16 cellular contexts compared by ENCODE assay signal in genomic region chr10:38118072-38118807, GRCh38.
DNase-seq lines count a peak whose midpoint lies in the region; ATAC-seq and TF ChIP-seq lines count a peak whose summit lies in the region.
"Had no signal": no experiment of that assay in that cellular context is flagged by ENCODE, and none has a peak within 500 bp of the region (broad histone marks: within the 10 kb centered on the region; RNA-seq: fewer than 3 reads in every experiment).

No MANE protein-coding gene starts in this region.

- H3K4me3 ChIP-seq in adipocyte (ENCODE audit: low read length) (peak overlapping the region; percentile 76), fibroblast of pulmonary artery (replicated peaks; ENCODE audit: low read depth, low read length) (no peak overlapping the region)
- H3K4me3 ChIP-seq: cardiac muscle cell had no signal

- H3K9me3 ChIP-seq in adipocyte (ENCODE audit: control insufficient read depth, low read length) = peaks cover 100% of the 10 kb centered on the region

- H3K27me3 Mint-ChIP-seq in stimulated activated naive CD8-positive, alpha-beta T cell treated with anti-CD3 and anti-CD28 coated beads, Interleukin-15, Interleukin-2, amounts not matched to agents 100 ng/mL and 50 ng/mL, for 24 hours = no peaks in the 10 kb centered on the region
- no peaks in the 10 kb centered on the region for H3K27me3 Mint-ChIP-seq in stimulated activated naive CD8-positive, alpha-beta T cell treated with anti-CD3 and anti-CD28 coated beads, Interleukin-15, amount 100 ng/mL, for 72 hours
- H3K27me3 Mint-ChIP-seq in effector memory CD8-positive, alpha-beta T cell = no peaks in the 10 kb centered on the region

- peaks cover 66% of the 10 kb centered on the region for H3K36me3 ChIP-seq in adipocyte (ENCODE audit: control insufficient read depth, insufficient read depth, low read length, severe bottlenecking)

- no peak overlapping the region for H3K4me3 Mint-ChIP-seq in stimulated activated naive CD8-positive, alpha-beta T cell treated with anti-CD3 and anti-CD28 coated beads, Interleukin-15, Interleukin-2, amounts not matched to agents 100 ng/mL and 50 ng/mL, for 24 hours
- no peak overlapping the region for H3K4me3 Mint-ChIP-seq in stimulated activated naive CD8-positive, alpha-beta T cell treated with anti-CD3 and anti-CD28 coated beads, Interleukin-15, amount 100 ng/mL, for 72 hours
- no peak overlapping the region for H3K4me3 Mint-ChIP-seq in effector memory CD8-positive, alpha-beta T cell

- H3K27me3 ChIP-seq in adipocyte (replicated peaks; ENCODE audit: control insufficient read depth, insufficient read depth, low read length) = no peaks in the 10 kb centered on the region
- H3K27me3 ChIP-seq: cardiac muscle cell had no signal

- H3K9ac ChIP-seq in adipocyte (ENCODE audit: low read length) = no peak overlapping the region

- H3K27ac Mint-ChIP-seq in stimulated activated naive CD8-positive, alpha-beta T cell treated with anti-CD3 and anti-CD28 coated beads, Interleukin-15, Interleukin-2, amounts not matched to agents 100 ng/mL and 50 ng/mL, for 24 hours = peak overlapping the region; percentile 45
- H3K27ac Mint-ChIP-seq in stimulated activated naive CD8-positive, alpha-beta T cell treated with anti-CD3 and anti-CD28 coated beads, Interleukin-15, amount 100 ng/mL, for 72 hours = no peak overlapping the region
- no peak overlapping the region for H3K27ac Mint-ChIP-seq in effector memory CD8-positive, alpha-beta T cell

- H3K36me3 Mint-ChIP-seq in stimulated activated naive CD8-positive, alpha-beta T cell treated with anti-CD3 and anti-CD28 coated beads, Interleukin-15, Interleukin-2, amounts not matched to agents 100 ng/mL and 50 ng/mL, for 24 hours (ENCODE audit: low read depth) = peaks cover 87% of the 10 kb centered on the region
- peaks cover 29% of the 10 kb centered on the region for H3K36me3 Mint-ChIP-seq in effector memory CD8-positive, alpha-beta T cell (ENCODE audit: insufficient read depth)

- TF ChIP-seq CTCF in fibroblast of pulmonary artery (IDR thresholded peaks at IDR 0.05; ENCODE audit: low read length, missing control alignments) = no peak

- H3K4me1 ChIP-seq in adipocyte (ENCODE audit: control insufficient read depth, insufficient read depth, low read length) = no peaks in the 10 kb centered on the region

- peaks cover 64% of the 10 kb centered on the region for H3K9me3 Mint-ChIP-seq in stimulated activated naive CD8-positive, alpha-beta T cell treated with anti-CD3 and anti-CD28 coated beads, Interleukin-15, Interleukin-2, amounts not matched to agents 100 ng/mL and 50 ng/mL, for 24 hours
- H3K9me3 Mint-ChIP-seq in stimulated activated naive CD8-positive, alpha-beta T cell treated with anti-CD3 and anti-CD28 coated beads, Interleukin-15, amount 100 ng/mL, for 72 hours = peaks cover 50 to 59% of the 10 kb centered on the region in 2 donors
- H3K9me3 Mint-ChIP-seq in effector memory CD8-positive, alpha-beta T cell = peaks cover 9 to 26% of the 10 kb centered on the region in 2 donors

- no peaks in the 10 kb centered on the region for H3K4me1 Mint-ChIP-seq in stimulated activated naive CD8-positive, alpha-beta T cell treated with anti-CD3 and anti-CD28 coated beads, Interleukin-15, Interleukin-2, amounts not matched to agents 100 ng/mL and 50 ng/mL, for 24 hours (ENCODE audit: low read depth)
- H3K4me1 Mint-ChIP-seq in stimulated activated naive CD8-positive, alpha-beta T cell treated with anti-CD3 and anti-CD28 coated beads, Interleukin-15, amount 100 ng/mL, for 72 hours = no peaks in the 10 kb centered on the region
- H3K4me1 Mint-ChIP-seq in effector memory CD8-positive, alpha-beta T cell (ENCODE audit: low read depth in 2 of 2) = no peaks in the 10 kb centered on the region

- no peak for ATAC-seq in stimulated activated naive CD8-positive, alpha-beta T cell treated with anti-CD3 and anti-CD28 coated beads, Interleukin-15, amount 100 ng/mL, for 72 hours
- ATAC-seq in effector memory CD8-positive, alpha-beta T cell (replicated peaks) = no peak
- ATAC-seq in HG03521 (IDR thresholded peaks at IDR 0.05; ENCODE audit: unreplicated experiment) (no peak), HG03354 (IDR thresholded peaks at IDR 0.05; ENCODE audit: poor library complexity, severe bottlenecking, unreplicated experiment) (no peak)

- no peak for DNase-seq in stimulated activated naive CD8-positive, alpha-beta T cell treated with anti-CD3 and anti-CD28 coated beads, Interleukin-15, amount 100 ng/mL, for 72 hours
- DNase-seq in adipocyte (ENCODE audit: low read depth) (peak; percentile 1), fibroblast of pulmonary artery (ENCODE audit: low read depth) (peak; percentile 38), NCI-H2171 treated with DMSO at 0.1 percent for 48 hours (lab: John Stamatoyannopoulos, UW) (no peak)
- DNase-seq in effector memory CD8-positive, alpha-beta T cell = no peak
- DNase-seq: activated CD4-positive, CD25-positive, alpha-beta regulatory T cell treated with anti-CD3 and anti-CD28 coated beads, Interleukin-2, amount 50 U/mL, for 72 hours; C1 segment of cervical spinal cord; GDM1; KG1; NCI-H2029; stimulated activated CD4-positive, alpha-beta T cell treated with anti-CD3 and anti-CD28 coated beads, Interleukin-4, amount 100 ng/mL, for 24 hours; stimulated activated naive CD4-positive, alpha-beta T cell had no signal

Comparison
In these comparisons a context has a peak if more than half of its experiments do, and no peak if none do; other contexts are left out.
1. DNase-seq: peak in adipocyte (single experiment) and fibroblast of pulmonary artery (single experiment); none in stimulated activated naive CD8-positive, alpha-beta T cell treated with anti-CD3 and anti-CD28 coated beads, Interleukin-15, amount 100 ng/mL, for 72 hours (0 of 2), effector memory CD8-positive, alpha-beta T cell (0 of 3) and NCI-H2171 treated with DMSO at 0.1 percent for 48 hours (single experiment).